Comparison of ENCODE assay signal across 20 cellular contexts in the genomic region with DNA sequence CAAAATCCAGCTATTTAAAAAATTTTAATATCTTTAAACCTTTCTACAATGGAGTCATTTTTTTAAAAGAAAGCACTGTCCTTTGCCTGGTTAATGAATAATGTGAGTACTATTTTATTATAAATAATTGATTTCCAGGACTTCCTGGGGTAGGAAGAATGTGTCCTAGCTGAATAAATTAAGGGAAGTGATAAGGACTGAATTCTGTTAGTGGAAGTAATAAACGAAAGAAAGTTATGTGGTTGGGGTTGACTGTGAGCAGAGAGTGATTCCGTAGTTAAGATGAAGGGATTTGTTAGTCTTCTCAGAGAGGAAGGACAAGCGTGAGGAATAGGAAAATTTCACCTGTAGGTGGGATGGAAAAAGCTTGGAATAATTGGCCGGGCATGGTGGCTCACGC. TPM values are rescaled to one million over a fixed set of nuclear protein-coding genes. Genes with fewer than 3 reads are reported as not detected.
A peak's percentile ranks its signal among the peaks of the same experiment; 100 is the strongest.
DNase-seq lines count a peak whose midpoint lies in the region; ATAC-seq, FAIRE-seq and TF ChIP-seq lines count a peak whose summit lies in the region.
"Had no signal": no experiment of that assay in that cellular context is flagged by ENCODE, and none has a peak within 500 bp of the region (broad histone marks: within the 10 kb centered on the region; RNA-seq: fewer than 3 reads in every experiment).

No MANE protein-coding gene starts in this region.

- TF ChIP-seq CTCF in upper lobe of right lung (IDR thresholded peaks at IDR 0.05) (no peak), GM23338 (conservative IDR thresholded peaks at IDR 0.05; ENCODE audit: low read depth in 2 of 2) (no peak)

- intact Hi-C loops in upper lobe of right lung (cut with DNase I) = no loop called here

- H3K4me1 Mint-ChIP-seq in GM23338 = peaks cover 31% of the 10 kb centered on the region

- no peaks in the 10 kb centered on the region for H3K9me3 ChIP-seq in upper lobe of right lung
- H3K9me3 ChIP-seq: BLaER1 had no signal

- no peaks in the 10 kb centered on the region for H3K79me2 ChIP-seq in GM23338 (replicated peaks; ENCODE audit: insufficient read depth)

- H3K27ac ChIP-seq in upper lobe of right lung = no peak overlapping the region
- H3K27ac ChIP-seq in GM23338 (ENCODE audit: low read depth) = no peak overlapping the region
- H3K27ac ChIP-seq: BLaER1, GM23248 had no signal

- H3K27me3 Mint-ChIP-seq in GM23338 (ENCODE audit: insufficient read depth, low read depth, poor library complexity) = peaks cover 2% of the 10 kb centered on the region
- H3K27me3 Mint-ChIP-seq: CD4-positive, alpha-beta memory T cell; IgD-negative memory B cell had no signal

- 0 out of 2 replicates have a peak, but pooled peaks cover 4% of the 10 kb centered on the region for H4K20me1 ChIP-seq in GM23338 (replicated peaks; ENCODE audit: insufficient read depth)
- H4K20me1 ChIP-seq: BLaER1 had no signal

- H3K36me3 ChIP-seq in upper lobe of right lung (no peaks in the 10 kb centered on the region), GM23338 (ENCODE audit: insufficient read depth) (no peaks in the 10 kb centered on the region)

- no peak overlapping the region for H3K4me3 ChIP-seq in upper lobe of right lung
- H3K4me3 ChIP-seq in GM23338 = no peak overlapping the region
- H3K4me3 ChIP-seq: BLaER1, GM12878, GM23248 had no signal

- peak; percentile 17 for FAIRE-seq in RCC 7860 (lab: Jason Lieb, UNC)
- FAIRE-seq: GM12878, GM19239, H54, HepG2 had no signal

- H2AFZ ChIP-seq in GM23338 = no peak overlapping the region
- H2AFZ ChIP-seq: GM23248 had no signal

- ATAC-seq in upper lobe of right lung (no peak), HG02763 (IDR thresholded peaks at IDR 0.05; ENCODE audit: unreplicated experiment) (no peak), GM23338 (no peak)
- ATAC-seq: GM12878, HepG2 had no signal

- H3K27me3 ChIP-seq in upper lobe of right lung (no peaks in the 10 kb centered on the region), GM23338 (ENCODE audit: insufficient read depth) (no peaks in the 10 kb centered on the region)
- H3K27me3 ChIP-seq: BLaER1 had no signal

- no peaks in the 10 kb centered on the region for H3K36me3 Mint-ChIP-seq in GM23338 (ENCODE audit: low read depth)

- H3K9me3 Mint-ChIP-seq in GM23338 = no peaks in the 10 kb centered on the region
- H3K9me3 Mint-ChIP-seq: CD14-positive monocyte; CD4-positive, alpha-beta memory T cell; IgD-negative memory B cell had no signal

- no peak overlapping the region for H3K4me3 Mint-ChIP-seq in GM23338
- H3K4me3 Mint-ChIP-seq: CD14-positive monocyte; CD4-positive, alpha-beta memory T cell; IgD-negative memory B cell had no signal

- DNase-seq in RCC 7860 (ENCODE audit: low spot score) = no peak
- peak; percentile 40 for DNase-seq in dermis blood vessel endothelial cell
- peak; percentile 56 to 63 for DNase-seq in lung microvascular endothelial cell (ENCODE audit: low read depth in 2 of 2)
- DNase-seq in upper lobe of right lung = no peak
- no peak for DNase-seq in HT-29 (ENCODE audit: low spot score)
- DNase-seq in GM23338 (ENCODE audit: low spot score) = no peak
- DNase-seq: 8988T; Calu3; CD4-positive, alpha-beta memory T cell; DMS79 treated with DMSO at 0.1 percent for 48 hours; GM23248; HCEC 1CT had no signal

- no peaks in the 10 kb centered on the region for H3F3A ChIP-seq in GM23338 (replicated peaks; ENCODE audit: low read depth)

- no peak overlapping the region for H3K4me2 ChIP-seq in GM23338
- H3K4me2 ChIP-seq: BLaER1 had no signal

- no peaks in the 10 kb centered on the region for H3K4me1 ChIP-seq in upper lobe of right lung
- H3K4me1 ChIP-seq in GM23338 (ENCODE audit: insufficient read depth) = peaks cover 25% of the 10 kb centered on the region

- H3K27ac Mint-ChIP-seq in GM23338 = no peak overlapping the region
- H3K27ac Mint-ChIP-seq: CD14-positive monocyte; CD4-positive, alpha-beta memory T cell; IgD-negative memory B cell had no signal

- H3K9me2 ChIP-seq in GM23338 (ENCODE audit: insufficient read depth) = no peaks in the 10 kb centered on the region

TF ChIP-seq in GM23338, 12 proteins besides CTCF, POLR2A, EP300 and RAD21 (continues in another document):
- TF ChIP-seq ZNF114 (CRISPR knock-in tag; IDR thresholded peaks at IDR 0.05) = no peak
- no peak for TF ChIP-seq CREB1 (CRISPR knock-in tag; IDR thresholded peaks at IDR 0.05; ENCODE audit: low read depth)
- TF ChIP-seq EZH2 (IDR thresholded peaks at IDR 0.05; ENCODE audit: low read depth, unreplicated experiment) = no peak
- no peak for TF ChIP-seq JUNB (IDR thresholded peaks at IDR 0.05; ENCODE audit: unreplicated experiment)
- TF ChIP-seq, protein P1, sequence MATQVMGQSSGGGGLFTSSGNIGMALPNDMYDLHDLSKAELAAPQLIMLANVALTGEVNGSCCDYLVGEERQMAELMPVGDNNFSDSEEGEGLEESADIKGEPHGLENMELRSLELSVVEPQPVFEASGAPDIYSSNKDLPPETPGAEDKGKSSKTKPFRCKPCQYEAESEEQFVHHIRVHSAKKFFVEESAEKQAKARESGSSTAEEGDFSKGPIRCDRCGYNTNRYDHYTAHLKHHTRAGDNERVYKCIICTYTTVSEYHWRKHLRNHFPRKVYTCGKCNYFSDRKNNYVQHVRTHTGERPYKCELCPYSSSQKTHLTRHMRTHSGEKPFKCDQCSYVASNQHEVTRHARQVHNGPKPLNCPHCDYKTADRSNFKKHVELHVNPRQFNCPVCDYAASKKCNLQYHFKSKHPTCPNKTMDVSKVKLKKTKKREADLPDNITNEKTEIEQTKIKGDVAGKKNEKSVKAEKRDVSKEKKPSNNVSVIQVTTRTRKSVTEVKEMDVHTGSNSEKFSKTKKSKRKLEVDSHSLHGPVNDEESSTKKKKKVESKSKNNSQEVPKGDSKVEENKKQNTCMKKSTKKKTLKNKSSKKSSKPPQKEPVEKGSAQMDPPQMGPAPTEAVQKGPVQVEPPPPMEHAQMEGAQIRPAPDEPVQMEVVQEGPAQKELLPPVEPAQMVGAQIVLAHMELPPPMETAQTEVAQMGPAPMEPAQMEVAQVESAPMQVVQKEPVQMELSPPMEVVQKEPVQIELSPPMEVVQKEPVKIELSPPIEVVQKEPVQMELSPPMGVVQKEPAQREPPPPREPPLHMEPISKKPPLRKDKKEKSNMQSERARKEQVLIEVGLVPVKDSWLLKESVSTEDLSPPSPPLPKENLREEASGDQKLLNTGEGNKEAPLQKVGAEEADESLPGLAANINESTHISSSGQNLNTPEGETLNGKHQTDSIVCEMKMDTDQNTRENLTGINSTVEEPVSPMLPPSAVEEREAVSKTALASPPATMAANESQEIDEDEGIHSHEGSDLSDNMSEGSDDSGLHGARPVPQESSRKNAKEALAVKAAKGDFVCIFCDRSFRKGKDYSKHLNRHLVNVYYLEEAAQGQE (IDR thresholded peaks at IDR 0.05; ENCODE audit: unreplicated experiment) = no peak
- no peak for TF ChIP-seq POLR2AphosphoS5 (IDR thresholded peaks at IDR 0.05; ENCODE audit: low read depth)
- TF ChIP-seq ETS1 (IDR thresholded peaks at IDR 0.05) = no peak
- no peak for TF ChIP-seq ZNF331 (CRISPR knock-in tag; IDR thresholded peaks at IDR 0.05; ENCODE audit: low read depth)
- TF ChIP-seq EZH2phosphoT487 (IDR thresholded peaks at IDR 0.05; ENCODE audit: unreplicated experiment) = no peak
- TF ChIP-seq NANOG (IDR thresholded peaks at IDR 0.05; ENCODE audit: borderline replicate concordance) = no peak
- no peak for TF ChIP-seq STAT1 (IDR thresholded peaks at IDR 0.05; ENCODE audit: unreplicated experiment)

RNA-seq across cellular contexts. Expression of gene AHCYL2, which starts 59.1 kb away (rescaled TPM):
- total RNA-seq in dermis blood vessel endothelial cell = 20.9 and 25.6 TPM in 2 replicates
- 6.5 and 6.9 TPM in 2 replicates for total RNA-seq in lung microvascular endothelial cell
- 106 TPM for total RNA-seq in upper lobe of right lung
- 8.4 and 8.6 TPM in 2 replicates for total RNA-seq in HT-29 (2014; rRNA removed; shearing (Covaris generic))
- total RNA-seq in GM23338 (2014; rRNA removed; shearing (Covaris generic)) = 29.4 and 42.6 TPM in 2 replicates
- polyA plus RNA-seq in GM23338 (2016; fragmentation: Nextera tagmentation; extraction: Ambion mirVana) = 7.8 and 9.2 TPM in 2 replicates

Comparison
In these comparisons a context has a peak if more than half of its experiments do, and no peak if none do; other contexts are left out.
1. DNase-seq: peak in dermis blood vessel endothelial cell (single experiment) and lung microvascular endothelial cell (2 of 2); none in RCC 7860 (single experiment), upper lobe of right lung (single experiment), HT-29 (single experiment) and GM23338 (single experiment).